In the genomic region with DNA sequence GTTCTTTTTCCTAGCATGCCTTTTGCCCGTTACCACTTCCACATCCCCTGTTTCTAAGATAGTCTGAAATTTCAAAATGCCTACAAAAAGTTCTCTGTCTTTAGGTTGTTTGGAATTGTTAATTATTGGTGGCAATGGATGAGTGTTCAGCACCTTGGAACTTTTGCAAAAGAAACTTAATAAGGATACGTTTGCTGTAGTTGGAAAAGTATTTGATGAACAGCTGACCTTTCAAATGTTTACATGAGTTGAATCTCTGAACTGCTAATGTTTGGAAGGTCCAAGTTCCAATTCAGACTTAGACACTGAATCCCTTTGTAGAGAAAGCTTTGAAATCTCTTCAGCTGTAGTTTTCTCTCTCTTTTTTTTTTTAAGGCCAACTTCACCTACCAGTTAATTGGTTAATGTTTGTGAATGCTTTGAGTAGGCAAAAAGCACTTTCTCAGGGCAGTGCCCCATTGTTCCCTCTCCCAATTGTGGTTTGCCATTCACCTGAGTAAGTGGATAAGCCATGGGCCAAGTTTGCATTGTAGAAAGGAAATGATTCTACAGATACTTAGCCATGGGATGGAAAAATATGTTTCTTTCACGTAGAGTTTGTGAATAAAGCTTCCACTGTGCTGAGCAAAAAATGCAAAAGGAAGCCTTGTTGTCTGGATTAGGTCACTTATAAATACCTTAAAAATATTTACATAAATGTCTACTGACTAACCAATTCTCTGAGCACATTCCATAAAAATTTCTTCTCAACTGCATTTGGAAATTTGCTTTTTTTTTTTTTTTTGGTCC, we compare ENCODE assay signal across 21 cellular contexts.
DNase-seq lines count a peak whose midpoint lies in the region; ATAC-seq and TF ChIP-seq lines count a peak whose summit lies in the region.
"Had no signal": no experiment of that assay in that cellular context is flagged by ENCODE, and none has a peak within 500 bp of the region (broad histone marks: within the 10 kb centered on the region; RNA-seq: fewer than 3 reads in every experiment).

No MANE protein-coding gene starts in this region.

- no peaks in the 10 kb centered on the region for H3K27me3 Mint-ChIP-seq in progenitor cell of endocrine pancreas
- peaks cover 15% of the 10 kb centered on the region for H3K27me3 Mint-ChIP-seq in activated naive CD8-positive, alpha-beta T cell treated with anti-CD3 and anti-CD28 coated beads, Interleukin-2, amount 50 U/mL, for 24 hours

- no peak for ATAC-seq in activated naive CD8-positive, alpha-beta T cell treated with anti-CD3 and anti-CD28 coated beads, Interleukin-2, amount 50 U/mL, for 24 hours
- ATAC-seq in HG03432 (IDR thresholded peaks at IDR 0.05; ENCODE audit: unreplicated experiment), result no peak
- ATAC-seq: activated CD8-positive, alpha-beta T cell treated with anti-CD3 and anti-CD28 coated beads, Interleukin-2, amount 10 ng/mL, durations not matched to agents 7 days and 5 days; esophagus mucosa; HCT116 had no signal

- no peaks in the 10 kb centered on the region for H3K9me3 ChIP-seq in SK-N-SH
- H3K9me3 ChIP-seq: BLaER1 treated with 17β-estradiol and CSF1 and Interleukin-3, amounts not matched to agents 10 nM and 100 nM; colonic mucosa; right atrium auricular region; tibial nerve had no signal

- no peaks in the 10 kb centered on the region for H3K36me3 Mint-ChIP-seq in progenitor cell of endocrine pancreas (ENCODE audit: insufficient read depth)
- H3K36me3 Mint-ChIP-seq in activated naive CD8-positive, alpha-beta T cell treated with anti-CD3 and anti-CD28 coated beads, Interleukin-2, amount 50 U/mL, for 24 hours (ENCODE audit: low read depth), result no peaks in the 10 kb centered on the region

- no peak for TF ChIP-seq CTCF in SK-N-SH (IDR thresholded peaks at IDR 0.05)
- TF ChIP-seq CTCF in fibroblast of pulmonary artery (IDR thresholded peaks at IDR 0.05; ENCODE audit: low read length, missing control alignments), result no peak
- TF ChIP-seq CTCF in progenitor cell of endocrine pancreas (IDR thresholded peaks at IDR 0.05; ENCODE audit: unreplicated experiment), result no peak

- no peaks in the 10 kb centered on the region for H3K36me3 ChIP-seq in SK-N-SH (replicated peaks in 1 of 2; ENCODE audit: control insufficient read depth in 1 of 2, insufficient read depth in 2 of 2, low read length in 1 of 2)
- H3K36me3 ChIP-seq: BLaER1 treated with 17β-estradiol and CSF1 and Interleukin-3, amounts not matched to agents 10 nM and 100 nM; colonic mucosa; right atrium auricular region; tibial nerve had no signal

- H3K79me2 ChIP-seq in SK-N-SH (ENCODE audit: insufficient read depth), result no peaks in the 10 kb centered on the region

- POLR2A ChIA-PET in SK-N-SH (lab: Yijun Ruan, JAX), result no interaction called here

- H3K9ac ChIP-seq in SK-N-SH, result no peak overlapping the region
- H3K9ac ChIP-seq: BLaER1 treated with 17β-estradiol and CSF1 and Interleukin-3, amounts not matched to agents 10 nM and 100 nM had no signal

- CTCF ChIA-PET in SK-N-SH (lab: Yijun Ruan, JAX), result interaction anchor here (1.2 kb wide), 1 partner anchor 114 kb away, joined by 3 read pairs; no protein-coding TSS in a partner anchor

- DNase-seq in EH (ENCODE audit: low read depth) (peak; percentile 77), SK-N-SH (no peak), fibroblast of pulmonary artery (ENCODE audit: low read depth) (peak; percentile 31), progenitor cell of endocrine pancreas (ENCODE audit: low spot score, unreplicated experiment) (no peak), DMS 273 treated with DMSO at 0.1 percent for 48 hours (lab: John Stamatoyannopoulos, UW) (no peak)
- no peak for DNase-seq in stimulated activated CD4-positive, alpha-beta T cell treated with anti-CD3 and anti-CD28 coated beads, Interleukin-15, amount 100 ng/mL, for 24 hours
- DNase-seq in activated naive CD8-positive, alpha-beta T cell treated with anti-CD3 and anti-CD28 coated beads, Interleukin-2, amount 50 U/mL, for 24 hours, result no peak
- DNase-seq: activated CD8-positive, alpha-beta T cell treated with anti-CD3 and anti-CD28 coated beads, Interleukin-2, amount 10 ng/mL, durations not matched to agents 7 days and 5 days; colonic mucosa; DND-41; KG1; NCI-H1436; NCI-H510A treated with DMSO at 0.1 percent for 48 hours; nephron progenitor cell; stimulated activated CD4-positive, alpha-beta T cell treated with anti-CD3 and anti-CD28 coated beads, Interleukin-2, amount 100 ng/mL, for 48 hours had no signal

- H3K4me1 Mint-ChIP-seq in progenitor cell of endocrine pancreas (ENCODE audit: low read depth), result peaks cover 59% of the 10 kb centered on the region
- peaks cover 21% of the 10 kb centered on the region for H3K4me1 Mint-ChIP-seq in activated naive CD8-positive, alpha-beta T cell treated with anti-CD3 and anti-CD28 coated beads, Interleukin-2, amount 50 U/mL, for 24 hours

- peak overlapping the region in 1 of 2 experiments; percentile 60; a peak in 3 of 4 replicates for H3K27ac ChIP-seq in SK-N-SH (ENCODE audit: low read depth in 2 of 2, low read length in 1 of 2)
- H3K27ac ChIP-seq: BLaER1 treated with 17β-estradiol and CSF1 and Interleukin-3, amounts not matched to agents 10 nM and 100 nM; colonic mucosa; right atrium auricular region; tibial nerve had no signal

- no peaks in the 10 kb centered on the region for H3K9me3 Mint-ChIP-seq in progenitor cell of endocrine pancreas (ENCODE audit: low read depth)
- H3K9me3 Mint-ChIP-seq in activated naive CD8-positive, alpha-beta T cell treated with anti-CD3 and anti-CD28 coated beads, Interleukin-2, amount 50 U/mL, for 24 hours, result no peaks in the 10 kb centered on the region
- H3K9me3 Mint-ChIP-seq: nephron progenitor cell had no signal

- H3K4me2 ChIP-seq in SK-N-SH, result peak overlapping the region; percentile 0; the same call in 1 of the 2 replicates

- no peaks in the 10 kb centered on the region for H3K9me2 ChIP-seq in SK-N-SH

- H3K27me3 ChIP-seq in SK-N-SH (ENCODE audit: insufficient read depth), result no peaks in the 10 kb centered on the region
- H3K27me3 ChIP-seq: BLaER1 treated with 17β-estradiol and CSF1 and Interleukin-3, amounts not matched to agents 10 nM and 100 nM; colonic mucosa; right atrium auricular region; tibial nerve had no signal

- no peaks in the 10 kb centered on the region for H4K20me1 ChIP-seq in SK-N-SH (ENCODE audit: insufficient read depth)
- H4K20me1 ChIP-seq: BLaER1 treated with 17β-estradiol and CSF1 and Interleukin-3, amounts not matched to agents 10 nM and 100 nM had no signal

- 0 out of 2 replicates have a peak overlapping the region, but pooled peaks have one; percentile 7 for H2AFZ ChIP-seq in SK-N-SH (ENCODE audit: low read depth)

- H3F3A ChIP-seq in SK-N-SH (replicated peaks; ENCODE audit: insufficient read depth), result peaks cover 4% of the 10 kb centered on the region

- H3K4me3 Mint-ChIP-seq in progenitor cell of endocrine pancreas (ENCODE audit: low read depth), result no peak overlapping the region
- no peak overlapping the region for H3K4me3 Mint-ChIP-seq in activated naive CD8-positive, alpha-beta T cell treated with anti-CD3 and anti-CD28 coated beads, Interleukin-2, amount 50 U/mL, for 24 hours
- H3K4me3 Mint-ChIP-seq: activated CD8-positive, alpha-beta T cell treated with anti-CD3 and anti-CD28 coated beads, Interleukin-2, amount 10 ng/mL, durations not matched to agents 7 days and 5 days; nephron progenitor cell had no signal

- 72% methylated on average over 3 of the region's 3 CpGs for WGBS in SK-N-SH (ENCODE audit: low lambda C conversion rate)

- peak in 1 of 2 experiments; percentile 24; a peak in 1 of 4 replicates for TF ChIP-seq EP300 in SK-N-SH (IDR thresholded peaks at IDR 0.05; ENCODE audit: borderline replicate concordance in 1 of 2, low read depth in 1 of 2, low read length in 1 of 2)

- H3K4me3 ChIP-seq in SK-N-SH (ENCODE audit: low read depth in 2 of 2, low read length in 1 of 2) (no peak overlapping the region), fibroblast of pulmonary artery (replicated peaks; ENCODE audit: low read depth, low read length) (no peak overlapping the region)
- H3K4me3 ChIP-seq: BLaER1 treated with 17β-estradiol and CSF1 and Interleukin-3, amounts not matched to agents 10 nM and 100 nM; colonic mucosa; right atrium auricular region; tibial nerve had no signal

- H3K27ac Mint-ChIP-seq in progenitor cell of endocrine pancreas, result peak overlapping the region; percentile 74
- H3K27ac Mint-ChIP-seq in activated naive CD8-positive, alpha-beta T cell treated with anti-CD3 and anti-CD28 coated beads, Interleukin-2, amount 50 U/mL, for 24 hours, result no peak overlapping the region
- H3K27ac Mint-ChIP-seq: activated CD8-positive, alpha-beta T cell treated with anti-CD3 and anti-CD28 coated beads, Interleukin-2, amount 10 ng/mL, durations not matched to agents 7 days and 5 days; nephron progenitor cell had no signal

- H3K4me1 ChIP-seq in SK-N-SH (ENCODE audit: control insufficient read depth in 1 of 2, insufficient read depth in 2 of 2, low read depth in 1 of 2, low read length in 1 of 2), result peaks cover 0 to 14% of the 10 kb centered on the region in 2 experiments; a peak in 1 of 4 replicates
- H3K4me1 ChIP-seq: colonic mucosa, right atrium auricular region had no signal

- TF ChIP-seq RAD21 in SK-N-SH (IDR thresholded peaks at IDR 0.05; ENCODE audit: low read length), result no peak

TF ChIP-seq in SK-N-SH, 30 proteins besides CTCF, POLR2A, EP300 and RAD21:
- TF ChIP-seq JUND (IDR thresholded peaks at IDR 0.05), result 0 out of 2 replicates have a peak, but pooled peaks have one; percentile 7
- TF ChIP-seq, protein P1, sequence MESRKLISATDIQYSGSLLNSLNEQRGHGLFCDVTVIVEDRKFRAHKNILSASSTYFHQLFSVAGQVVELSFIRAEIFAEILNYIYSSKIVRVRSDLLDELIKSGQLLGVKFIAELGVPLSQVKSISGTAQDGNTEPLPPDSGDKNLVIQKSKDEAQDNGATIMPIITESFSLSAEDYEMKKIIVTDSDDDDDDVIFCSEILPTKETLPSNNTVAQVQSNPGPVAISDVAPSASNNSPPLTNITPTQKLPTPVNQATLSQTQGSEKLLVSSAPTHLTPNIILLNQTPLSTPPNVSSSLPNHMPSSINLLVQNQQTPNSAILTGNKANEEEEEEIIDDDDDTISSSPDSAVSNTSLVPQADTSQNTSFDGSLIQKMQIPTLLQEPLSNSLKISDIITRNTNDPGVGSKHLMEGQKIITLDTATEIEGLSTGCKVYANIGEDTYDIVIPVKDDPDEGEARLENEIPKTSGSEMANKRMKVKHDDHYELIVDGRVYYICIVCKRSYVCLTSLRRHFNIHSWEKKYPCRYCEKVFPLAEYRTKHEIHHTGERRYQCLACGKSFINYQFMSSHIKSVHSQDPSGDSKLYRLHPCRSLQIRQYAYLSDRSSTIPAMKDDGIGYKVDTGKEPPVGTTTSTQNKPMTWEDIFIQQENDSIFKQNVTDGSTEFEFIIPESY (IDR thresholded peaks at IDR 0.05; ENCODE audit: borderline replicate concordance, low read depth), result no peak
- 0 out of 2 replicates have a peak, but pooled peaks have one; percentile 22 for TF ChIP-seq MEF2A (IDR thresholded peaks at IDR 0.05; ENCODE audit: borderline replicate concordance, low read depth)

Comparison
In these comparisons a context has a peak if more than half of its experiments do, and no peak if none do; other contexts are left out.
1. DNase-seq: peak in EH (single experiment) and fibroblast of pulmonary artery (single experiment); none in SK-N-SH (single experiment), progenitor cell of endocrine pancreas (single experiment), stimulated activated CD4-positive, alpha-beta T cell treated with anti-CD3 and anti-CD28 coated beads, Interleukin-15, amount 100 ng/mL, for 24 hours (single experiment), activated naive CD8-positive, alpha-beta T cell treated with anti-CD3 and anti-CD28 coated beads, Interleukin-2, amount 50 U/mL, for 24 hours (single experiment) and DMS 273 treated with DMSO at 0.1 percent for 48 hours (single experiment).